ENCODE assay signal across 11 cellular contexts in genomic region chr5:61313960-61314681, GRCh38. TPM values are rescaled to one million over a fixed set of nuclear protein-coding genes. Genes with fewer than 3 reads are reported as not detected.
DNase-seq lines count a peak whose midpoint lies in the region; ATAC-seq, FAIRE-seq and TF ChIP-seq lines count a peak whose summit lies in the region.
"Had no signal": no experiment of that assay in that cellular context is flagged by ENCODE, and none has a peak within 500 bp of the region (broad histone marks: within the 10 kb centered on the region; RNA-seq: fewer than 3 reads in every experiment).

No MANE protein-coding gene starts in this region.

- H3K27me3 ChIP-seq in ascending aorta (no peaks in the 10 kb centered on the region), lower lobe of right lung (ENCODE audit: low read depth) (no peaks in the 10 kb centered on the region), neural progenitor cell (peaks cover 13% of the 10 kb centered on the region)

- TF ChIP-seq CTCF in ascending aorta (IDR thresholded peaks at IDR 0.05) (no peak), lower lobe of right lung (IDR thresholded peaks at IDR 0.05) (no peak), neural progenitor cell (IDR thresholded peaks at IDR 0.05) (no peak)

- DNase-seq in AML-193 (lab: John Stamatoyannopoulos, UW) (peak; percentile 41 to 56), HTR-8/SVneo (ENCODE audit: insufficient read length, low spot score) (peak; percentile 74), ascending aorta (ENCODE audit: low spot score in 2 of 2) (peak; percentile 40 to 88), lower lobe of right lung (no peak), NCI-H1105 treated with DMSO at 0.1 percent for 48 hours (lab: John Stamatoyannopoulos, UW) (no peak), superior temporal gyrus (ENCODE audit: extremely low spot score) (no peak), neural progenitor cell (ENCODE audit: low spot score) (no peak)
- DNase-seq in naive thymus-derived CD8-positive, alpha-beta T cell: no peak
- DNase-seq: activated T-cell treated with anti-CD3 and anti-CD28 coated beads for 4 hours, foreskin melanocyte had no signal

- H3K79me2 ChIP-seq in neural progenitor cell (ENCODE audit: low read depth): no peaks in the 10 kb centered on the region

- no peaks in the 10 kb centered on the region for H3K36me3 ChIP-seq in ascending aorta
- no peaks in the 10 kb centered on the region for H3K36me3 ChIP-seq in lower lobe of right lung
- no peaks in the 10 kb centered on the region for H3K36me3 ChIP-seq in neural progenitor cell

- H3K27me3 Mint-ChIP-seq in neural progenitor cell (ENCODE audit: insufficient read depth, low read depth): peaks cover 6% of the 10 kb centered on the region
- H3K27me3 Mint-ChIP-seq in naive thymus-derived CD8-positive, alpha-beta T cell: peaks cover 2 to 24% (median 12%) of the 10 kb centered on the region in 5 donors

- peak overlapping the region; percentile 62 to 63 for H3K27ac ChIP-seq in ascending aorta
- no peak overlapping the region for H3K27ac ChIP-seq in lower lobe of right lung
- no peak overlapping the region for H3K27ac ChIP-seq in neural progenitor cell

- H3K4me1 ChIP-seq in ascending aorta: peaks cover 4 to 37% of the 10 kb centered on the region in 2 donors
- peaks cover 27% of the 10 kb centered on the region for H3K4me1 ChIP-seq in lower lobe of right lung
- H3K4me1 ChIP-seq in neural progenitor cell: peaks cover 5% of the 10 kb centered on the region

- POLR2A ChIA-PET in naive thymus-derived CD8-positive, alpha-beta T cell (lab: Charles Lee): no interaction called here

- H2AFZ ChIP-seq in neural progenitor cell (replicated peaks): no peak overlapping the region

- H3K36me3 Mint-ChIP-seq in neural progenitor cell: no peaks in the 10 kb centered on the region
- no peaks in the 10 kb centered on the region for H3K36me3 Mint-ChIP-seq in naive thymus-derived CD8-positive, alpha-beta T cell

- H3K4me1 Mint-ChIP-seq in neural progenitor cell: peaks cover 3% of the 10 kb centered on the region
- peaks cover under 1 to 9% (median 2%) of the 10 kb centered on the region in 4 donors for H3K4me1 Mint-ChIP-seq in naive thymus-derived CD8-positive, alpha-beta T cell

- peaks cover 3% of the 10 kb centered on the region for H3F3A ChIP-seq in neural progenitor cell (ENCODE audit: low read depth)

- no peaks in the 10 kb centered on the region for H4K20me1 ChIP-seq in neural progenitor cell (ENCODE audit: low read depth)

- H3K4me3 ChIP-seq in ascending aorta (no peak overlapping the region), lower lobe of right lung (no peak overlapping the region), neural progenitor cell (no peak overlapping the region)

- peak; percentile 29 to 38 for ATAC-seq in lower lobe of right lung
- no peak for ATAC-seq in naive thymus-derived CD8-positive, alpha-beta T cell

- H3K9me3 Mint-ChIP-seq in neural progenitor cell: no peaks in the 10 kb centered on the region
- H3K9me3 Mint-ChIP-seq in naive thymus-derived CD8-positive, alpha-beta T cell: no peaks in the 10 kb centered on the region
- H3K9me3 Mint-ChIP-seq: neural crest cell had no signal

- H3K9me3 ChIP-seq in ascending aorta: no peaks in the 10 kb centered on the region
- H3K9me3 ChIP-seq in lower lobe of right lung: no peaks in the 10 kb centered on the region
- no peaks in the 10 kb centered on the region for H3K9me3 ChIP-seq in neural progenitor cell (ENCODE audit: low read depth)

- H3K9ac ChIP-seq in neural progenitor cell: no peak overlapping the region

- no peak overlapping the region for H3K4me2 ChIP-seq in neural progenitor cell

- no peak overlapping the region for H3K27ac Mint-ChIP-seq in neural progenitor cell
- no peak overlapping the region for H3K27ac Mint-ChIP-seq in naive thymus-derived CD8-positive, alpha-beta T cell

- intact Hi-C loops in ascending aorta (cut with DNase I) (loop anchor here (2.0 kb wide), 1 partner anchor 17 kb away; no protein-coding TSS in a partner anchor), lower lobe of right lung (cut with DNase I) (no loop called here)

- no peak overlapping the region for H3K4me3 Mint-ChIP-seq in neural progenitor cell
- no peak overlapping the region for H3K4me3 Mint-ChIP-seq in naive thymus-derived CD8-positive, alpha-beta T cell
- H3K4me3 Mint-ChIP-seq: neural crest cell had no signal

- peak; percentile 83 for FAIRE-seq in HTR-8/SVneo (lab: Jason Lieb, UNC)

RNA-seq across cellular contexts. Expression of gene ZSWIM6, which starts 17.9 kb away (rescaled TPM):
- total RNA-seq in ascending aorta: 8.8 TPM
- 18.1 TPM for total RNA-seq in lower lobe of right lung
- 25.3 and 32.2 TPM in 2 replicates for total RNA-seq in neural progenitor cell (ENCODE audit: low replicate concordance)
- 10 to 100 TPM; 11.6 to 11.9 TPM for total RNA-seq in naive thymus-derived CD8-positive, alpha-beta T cell
- under 1 TPM; 0.14 to 0.59 (median 0.53) TPM for polyA plus RNA-seq in naive thymus-derived CD8-positive, alpha-beta T cell

Comparison
In these comparisons a context has a peak if more than half of its experiments do, and no peak if none do; other contexts are left out.
1. DNase-seq: peak in AML-193 (2 of 2), HTR-8/SVneo (single experiment) and ascending aorta (2 of 2); none in lower lobe of right lung (single experiment), NCI-H1105 treated with DMSO at 0.1 percent for 48 hours (single experiment), superior temporal gyrus (single experiment), neural progenitor cell (single experiment) and naive thymus-derived CD8-positive, alpha-beta T cell (0 of 10).
2. H3K27ac ChIP-seq: peak in ascending aorta (2 of 2); none in lower lobe of right lung (single experiment) and neural progenitor cell (single experiment).
3. ATAC-seq: peak in lower lobe of right lung (2 of 2); none in naive thymus-derived CD8-positive, alpha-beta T cell (0 of 2).